Comparison of ENCODE assay signal across 8 cellular contexts in the genomic region with DNA sequence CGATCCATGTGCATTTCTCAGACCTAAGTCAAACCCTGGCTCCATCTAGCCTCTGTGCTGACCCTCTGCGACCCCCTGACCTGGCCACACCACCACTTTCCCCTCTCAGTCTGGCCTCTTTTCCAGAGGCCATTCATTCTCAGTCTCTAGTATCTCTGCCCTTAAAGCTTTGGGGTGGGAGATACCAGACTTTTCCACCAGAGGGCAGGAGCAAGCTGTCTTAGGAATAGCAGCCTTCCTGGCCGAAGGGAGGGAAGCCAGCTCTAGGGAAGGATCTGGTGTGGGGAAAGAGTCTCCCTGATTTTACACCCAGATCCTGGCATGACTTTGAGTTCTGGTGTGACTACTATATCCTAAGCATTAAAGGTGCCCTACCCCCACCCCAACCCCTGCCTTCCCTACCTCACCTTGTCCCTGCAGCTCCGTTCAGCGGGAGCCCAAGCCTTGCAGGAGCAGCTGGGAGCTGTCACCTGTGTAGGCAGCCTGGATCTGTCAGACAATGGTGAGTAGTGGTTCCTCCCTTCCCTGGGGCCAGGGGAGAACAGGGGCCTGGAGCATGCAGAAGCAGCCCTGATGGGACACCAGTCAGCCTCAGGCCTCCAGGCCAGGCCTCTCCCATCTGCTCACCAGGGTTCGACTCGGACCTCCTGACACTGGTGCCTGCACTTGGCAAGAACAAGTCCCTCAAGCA. TPM values are rescaled to one million over a fixed set of nuclear protein-coding genes. Genes with fewer than 3 reads are reported as not detected.
DNase-seq lines count a peak whose midpoint lies in the region; ATAC-seq and TF ChIP-seq lines count a peak whose summit lies in the region.

No MANE protein-coding gene starts in this region.

- no peaks in the 10 kb centered on the region for H3K9me3 Mint-ChIP-seq in activated naive CD4-positive, alpha-beta T cell treated with anti-CD3 and anti-CD28 coated beads, Interleukin-2, amount 50 U/mL, for 72 hours
- H3K9me3 Mint-ChIP-seq in glutamatergic neuron (ENCODE audit: unreplicated experiment), result peaks cover 10% of the 10 kb centered on the region

- ATAC-seq in HG03159 (IDR thresholded peaks at IDR 0.05; ENCODE audit: unreplicated experiment), result peak; percentile 50
- peak; percentile 72 to 78 for ATAC-seq in activated naive CD4-positive, alpha-beta T cell treated with anti-CD3 and anti-CD28 coated beads, Interleukin-2, amount 50 U/mL, for 72 hours

- peaks cover 19% of the 10 kb centered on the region for H3K4me1 Mint-ChIP-seq in glutamatergic neuron (ENCODE audit: low read depth, unreplicated experiment)

- DNase-seq in EL (peak; percentile 72), NCI-H774 (lab: John Stamatoyannopoulos, UW) (peak; percentile 57), glutamatergic neuron (peak; percentile 89), pons (ENCODE audit: low spot score) (peak; percentile 91)
- DNase-seq in activated naive CD4-positive, alpha-beta T cell treated with anti-CD3 and anti-CD28 coated beads, Interleukin-2, amount 50 U/mL, for 72 hours (ENCODE audit: low spot score in 2 of 2), result peak in 1 of 2 donors; percentile 80
- DNase-seq in stimulated activated CD4-positive, alpha-beta T cell treated with anti-CD3 and anti-CD28 coated beads, Interleukin-4, amount 100 ng/mL, for 4 hours, result no peak

- peak overlapping the region in 1 of 2 donors; percentile 56 for H3K27ac Mint-ChIP-seq in activated naive CD4-positive, alpha-beta T cell treated with anti-CD3 and anti-CD28 coated beads, Interleukin-2, amount 50 U/mL, for 72 hours
- peak overlapping the region; percentile 79 for H3K27ac Mint-ChIP-seq in glutamatergic neuron (ENCODE audit: unreplicated experiment)

- H3K36me3 Mint-ChIP-seq in activated naive CD4-positive, alpha-beta T cell treated with anti-CD3 and anti-CD28 coated beads, Interleukin-2, amount 50 U/mL, for 72 hours, result no peaks in the 10 kb centered on the region
- H3K36me3 Mint-ChIP-seq in glutamatergic neuron (ENCODE audit: unreplicated experiment), result no peaks in the 10 kb centered on the region

- peak; percentile 76 for TF ChIP-seq CTCF in 22Rv1 (IDR thresholded peaks at IDR 0.05)
- TF ChIP-seq CTCF in glutamatergic neuron (IDR thresholded peaks at IDR 0.05; ENCODE audit: partially characterized antibody, unreplicated experiment), result peak; percentile 86

- H3K27me3 Mint-ChIP-seq in glutamatergic neuron (ENCODE audit: unreplicated experiment), result peaks cover 21% of the 10 kb centered on the region

- peak overlapping the region; percentile 42 for H3K4me3 Mint-ChIP-seq in glutamatergic neuron (ENCODE audit: unreplicated experiment)

- H3K27ac ChIP-seq in 22Rv1, result no peak overlapping the region

RNA-seq across cellular contexts. Expression of gene CARMIL3, which starts 6.6 kb away (rescaled TPM):
- 1 to 10 TPM; 2.1 to 6.7 TPM for total RNA-seq in activated naive CD4-positive, alpha-beta T cell treated with anti-CD3 and anti-CD28 coated beads, Interleukin-2, amount 50 U/mL, for 72 hours
- 108 TPM for total RNA-seq in glutamatergic neuron (ENCODE audit: unreplicated experiment)

RNA-seq across cellular contexts. Expression of gene CPNE6, which starts 13.0 kb away (rescaled TPM):
- total RNA-seq in activated naive CD4-positive, alpha-beta T cell treated with anti-CD3 and anti-CD28 coated beads, Interleukin-2, amount 50 U/mL, for 72 hours, result under 1 TPM in 1 of 2 donors, not detected in 1; 0.14 TPM
- total RNA-seq in glutamatergic neuron (ENCODE audit: unreplicated experiment), result 0.44 TPM

RNA-seq across cellular contexts. Expression of gene PCK2, which starts 35.7 kb away (rescaled TPM):
- 10 to 100 TPM; 40.9 to 89.2 TPM for total RNA-seq in activated naive CD4-positive, alpha-beta T cell treated with anti-CD3 and anti-CD28 coated beads, Interleukin-2, amount 50 U/mL, for 72 hours
- 99.9 TPM for total RNA-seq in glutamatergic neuron (ENCODE audit: unreplicated experiment)

RNA-seq across cellular contexts. Expression of gene DCAF11, which starts 56.2 kb away (rescaled TPM):
- 100 to 1,000 TPM in 1 of 2 donors, 10 to 100 TPM in 1; 66.7 to 146 TPM for total RNA-seq in activated naive CD4-positive, alpha-beta T cell treated with anti-CD3 and anti-CD28 coated beads, Interleukin-2, amount 50 U/mL, for 72 hours
- 54.1 TPM for total RNA-seq in glutamatergic neuron (ENCODE audit: unreplicated experiment)

RNA-seq across cellular contexts. Expression of gene NRL, which starts 56.3 kb away (rescaled TPM):
- 1 to 10 TPM; 2.9 to 4.8 TPM for total RNA-seq in activated naive CD4-positive, alpha-beta T cell treated with anti-CD3 and anti-CD28 coated beads, Interleukin-2, amount 50 U/mL, for 72 hours
- 3.7 TPM for total RNA-seq in glutamatergic neuron (ENCODE audit: unreplicated experiment)

Comparison
In these comparisons a context has a peak if more than half of its experiments do, and no peak if none do; other contexts are left out.
1. DNase-seq: peak in EL (single experiment), NCI-H774 (single experiment), glutamatergic neuron (single experiment) and pons (single experiment); none in stimulated activated CD4-positive, alpha-beta T cell treated with anti-CD3 and anti-CD28 coated beads, Interleukin-4, amount 100 ng/mL, for 4 hours (0 of 2).
2. RNA of gene CARMIL3, which starts 6.6 kb away (total RNA-seq): 108 TPM in glutamatergic neuron (single experiment); 2.1 to 6.7 TPM in activated naive CD4-positive, alpha-beta T cell treated with anti-CD3 and anti-CD28 coated beads, Interleukin-2, amount 50 U/mL, for 72 hours; every median in the first group is over 10 times any median in the second.